Comparison of ENCODE assay signal across 4 cellular contexts in genomic region chr11:121797496-121797895, GRCh38.
TF ChIP-seq lines count a peak whose summit lies in the region.

No MANE protein-coding gene starts in this region.

TF ChIP-seq in SK-N-SH, 30 proteins besides CTCF, POLR2A, EP300 and RAD21:
- TF ChIP-seq TAF1 (IDR thresholded peaks at IDR 0.05; ENCODE audit: borderline replicate concordance, low read depth, low read length) = no peak
- no peak for TF ChIP-seq MXI1 (IDR thresholded peaks at IDR 0.05; ENCODE audit: low read depth, low read length)
- no peak for TF ChIP-seq NFIC (IDR thresholded peaks at IDR 0.05; ENCODE audit: borderline replicate concordance)

TF ChIP-seq in SK-N-SH treated with all-trans-retinoic acid at 6 μM for 48 hours, 23 proteins besides CTCF, POLR2A, EP300 and RAD21:
- no peak for TF ChIP-seq ZNF565 (CRISPR knock-in tag; conservative IDR thresholded peaks at IDR 0.05; ENCODE audit: low read depth)
- no peak for TF ChIP-seq TCF4 (CRISPR knock-in tag; IDR thresholded peaks at IDR 0.05; ENCODE audit: borderline replicate concordance)
- TF ChIP-seq BACH2 (CRISPR knock-in tag; IDR thresholded peaks at IDR 0.05; ENCODE audit: borderline replicate concordance) = no peak
- TF ChIP-seq PATZ1 (CRISPR knock-in tag; IDR thresholded peaks at IDR 0.05; ENCODE audit: borderline replicate concordance) = no peak
- no peak for TF ChIP-seq CREB5 (CRISPR knock-in tag; IDR thresholded peaks at IDR 0.05; ENCODE audit: low read depth)
- TF ChIP-seq TOX (CRISPR knock-in tag; IDR thresholded peaks at IDR 0.05; ENCODE audit: borderline replicate concordance) = no peak
- no peak for TF ChIP-seq GLIS3 (CRISPR knock-in tag; IDR thresholded peaks at IDR 0.05)
- TF ChIP-seq ZNF8 (CRISPR knock-in tag; IDR thresholded peaks at IDR 0.05) = no peak
- TF ChIP-seq ZFP30 (CRISPR knock-in tag; IDR thresholded peaks at IDR 0.05) = no peak
- TF ChIP-seq RARB (CRISPR knock-in tag; IDR thresholded peaks at IDR 0.05) = no peak
- no peak for TF ChIP-seq ISL1 (CRISPR knock-in tag; IDR thresholded peaks at IDR 0.05)
- no peak for TF ChIP-seq ZNF70 (CRISPR knock-in tag; IDR thresholded peaks at IDR 0.05)

TF ChIP-seq in H1, 55 proteins besides CTCF, POLR2A, EP300 and RAD21:
- TF ChIP-seq SP4 (IDR thresholded peaks at IDR 0.05; ENCODE audit: low read length) (no peak), SP1 (IDR thresholded peaks at IDR 0.05; ENCODE audit: low read depth, low read length) (no peak)

TF ChIP-seq in GM12891, 5 proteins besides CTCF, POLR2A, EP300 and RAD21:
- TF ChIP-seq POU2F2 (IDR thresholded peaks at IDR 0.05; ENCODE audit: low read depth, low read length) (no peak), PAX5 (IDR thresholded peaks at IDR 0.05; ENCODE audit: insufficient read depth, low read length, severe bottlenecking) (no peak), SPI1 (IDR thresholded peaks at IDR 0.05; ENCODE audit: low read depth, low read length) (no peak), TAF1 (IDR thresholded peaks at IDR 0.05; ENCODE audit: low read depth, low read length) (no peak), POLR2AphosphoS5 (IDR thresholded peaks at IDR 0.05; ENCODE audit: low read depth, low read length) (no peak)
TF ChIP-seq in GM12891: peak in this region for 0.
